Comparison of ENCODE assay signal across 20 cellular contexts in genomic region chr18:27447530-27447929, GRCh38.
A peak's percentile ranks its signal among the peaks of the same experiment; 100 is the strongest.
DNase-seq lines count a peak whose midpoint lies in the region; ATAC-seq and TF ChIP-seq lines count a peak whose summit lies in the region.
"Had no signal": no experiment of that assay in that cellular context is flagged by ENCODE, and none has a peak within 500 bp of the region (broad histone marks: within the 10 kb centered on the region; RNA-seq: fewer than 3 reads in every experiment).

No MANE protein-coding gene starts in this region.

- no peak overlapping the region for H3K27ac ChIP-seq in Karpas-422 (ENCODE audit: low read length)
- H3K27ac ChIP-seq: neutrophil, stomach, upper lobe of left lung had no signal

- H3K4me2 ChIP-seq in Karpas-422 (ENCODE audit: low read depth, low read length, poor library complexity, severe bottlenecking), result no peak overlapping the region
- H3K4me2 ChIP-seq: smooth muscle cell had no signal

- H3K27me3 ChIP-seq in Karpas-422 (ENCODE audit: low read length), result no peaks in the 10 kb centered on the region
- H3K27me3 ChIP-seq: neutrophil, stomach, upper lobe of left lung had no signal

- POLR2A ChIA-PET in GM10248 (lab: Yijun Ruan, JAX), result no interaction called here

- H3K36me3 ChIP-seq in Karpas-422 (ENCODE audit: insufficient read depth, low read length), result no peaks in the 10 kb centered on the region
- H3K36me3 ChIP-seq: neutrophil, stomach, upper lobe of left lung had no signal

- no peak overlapping the region for H2AFZ ChIP-seq in Karpas-422 (ENCODE audit: low read length)

- DNase-seq in Karpas-422 (no peak), NCI-H510A (lab: John Stamatoyannopoulos, UW) (peak; percentile 49), SHP77 treated with DMSO at 0.1 percent for 48 hours (lab: John Stamatoyannopoulos, UW) (peak; percentile 85), retina (peak; percentile 72), NCI-H1436 (lab: John Stamatoyannopoulos, UW) (no peak), DMS79 treated with DMSO at 0.1 percent for 48 hours (lab: John Stamatoyannopoulos, UW) (no peak), GM10248 (ENCODE audit: extremely low spot score) (no peak)
- DNase-seq: activated CD4-positive, alpha-beta T cell treated with anti-CD3 and anti-CD28 coated beads for 1 hour; activated CD8-positive, alpha-beta memory T cell treated with anti-CD3 and anti-CD28 coated beads for 24 hours; activated naive CD4-positive, alpha-beta T cell treated with Interleukin-2 at 50 U/mL for 16 hours; activated T-cell treated with anti-CD3 and anti-CD28 coated beads, Interleukin-2, amount 50 U/mL, for 4 hours; amniotic stem cell; CD8-positive, alpha-beta memory T cell; KG1; stimulated activated CD4-positive, alpha-beta T cell treated with anti-CD3 and anti-CD28 coated beads, Interleukin-4, amount 100 ng/mL, for 4 hours; stomach; upper lobe of left lung had no signal

- H3K4me3 ChIP-seq in Karpas-422 (ENCODE audit: low read length), result no peak overlapping the region
- H3K4me3 ChIP-seq: smooth muscle cell, stomach, upper lobe of left lung had no signal

- no peaks in the 10 kb centered on the region for H3K9me2 ChIP-seq in Karpas-422 (replicated peaks; ENCODE audit: insufficient read depth, low read length)

- peaks cover 18% of the 10 kb centered on the region for H3K9me3 ChIP-seq in Karpas-422 (ENCODE audit: low read length)
- H3K9me3 ChIP-seq: neutrophil, upper lobe of left lung had no signal

- H3K9ac ChIP-seq in Karpas-422 (ENCODE audit: low read length), result 0 out of 2 replicates have a peak overlapping the region, but pooled peaks have one; percentile 32

- H3K79me2 ChIP-seq in Karpas-422 (ENCODE audit: low read length), result no peaks in the 10 kb centered on the region

- CTCF ChIA-PET in GM10248 (lab: Yijun Ruan, JAX), result interaction anchor here (0.8 kb wide), 1 partner anchor 152 kb away, joined by 3 read pairs; no protein-coding TSS in a partner anchor

- no peak for ATAC-seq in GM18861 (IDR thresholded peaks at IDR 0.05; ENCODE audit: unreplicated experiment)
- ATAC-seq: activated T-cell treated with anti-CD3 and anti-CD28 coated beads, Interleukin-2, amount 50 U/mL, for 4 hours had no signal

- H3K4me1 ChIP-seq in Karpas-422 (ENCODE audit: low read length), result peaks cover 9% of the 10 kb centered on the region; the same call in 1 of the 2 replicates
- H3K4me1 ChIP-seq: stomach, upper lobe of left lung had no signal

- no peaks in the 10 kb centered on the region for H4K20me1 ChIP-seq in Karpas-422 (ENCODE audit: insufficient read depth, low read depth, low read length)

- no peak for TF ChIP-seq CTCF in GM10248 (IDR thresholded peaks at IDR 0.05; ENCODE audit: control extremely low read depth, extremely low read depth, low read depth, missing control alignments)

Comparison
In these comparisons a context has a peak if more than half of its experiments do, and no peak if none do; other contexts are left out.
1. DNase-seq: peak in NCI-H510A (single experiment), SHP77 treated with DMSO at 0.1 percent for 48 hours (single experiment) and retina (single experiment); none in Karpas-422 (single experiment), NCI-H1436 (single experiment), DMS79 treated with DMSO at 0.1 percent for 48 hours (single experiment) and GM10248 (single experiment).